In the genomic region with DNA sequence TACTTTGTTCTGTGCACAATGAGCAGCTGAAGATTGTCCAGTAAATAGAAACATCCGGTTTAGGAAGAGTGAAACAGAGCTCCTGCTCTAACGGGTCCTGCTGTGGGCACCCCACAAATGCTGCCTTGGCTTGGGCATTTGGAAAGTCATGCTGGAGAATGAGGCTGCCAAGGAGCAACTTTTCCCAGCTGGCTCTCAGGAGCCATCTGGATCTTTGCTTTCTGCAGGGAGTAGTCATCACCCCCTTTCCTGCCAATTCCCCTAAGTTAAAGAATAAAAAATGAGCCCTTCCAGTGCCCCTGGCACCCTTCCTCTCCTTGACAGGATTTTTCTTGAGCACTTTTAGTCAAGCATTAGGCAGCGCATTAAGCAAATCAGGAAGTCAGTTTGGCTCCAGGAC, we compare ENCODE assay signal across 22 cellular contexts.
"Had no signal": no experiment of that assay in that cellular context is flagged by ENCODE, and none has a peak within 500 bp of the region (broad histone marks: within the 10 kb centered on the region; RNA-seq: fewer than 3 reads in every experiment).

No MANE protein-coding gene starts in this region.

- ATAC-seq: activated CD4-positive, alpha-beta T cell treated with anti-CD3 and anti-CD28 coated beads for 36 hours; activated T-helper 17 cell treated with anti-CD3 and anti-CD28 coated beads, Interleukin-2, amount 50 U/mL, for 72 hours; Right ventricle myocardium inferior had no signal

- DNase-seq: activated CD4-positive, alpha-beta memory T cell treated with anti-CD3 and anti-CD28 coated beads, Interleukin-2, amount 10 ng/mL, durations not matched to agents 7 days and 5 days; activated CD4-positive, alpha-beta T cell treated with anti-CD3 and anti-CD28 coated beads for 36 hours; activated CD4-positive, alpha-beta T cell treated with anti-CD3 and anti-CD28 coated beads, Interleukin-2, amount 50 U/mL, for 1 hour; activated gamma-delta T cell; activated naive CD4-positive, alpha-beta T cell treated with anti-CD3 and anti-CD28 coated beads for 36 hours; activated T-cell treated with anti-CD3 and anti-CD28 coated beads for 4 hours; activated T-cell treated with anti-CD3 and anti-CD28 coated beads, Interleukin-2, amount 50 U/mL, for 48 hours; amygdala; MM.1S; NCI-H1105; NCI-H1436; NCI-H1694 treated with DMSO at 0.1 percent for 48 hours; NCI-H2029 treated with DMSO at 0.1 percent for 48 hours; NCI-H524 treated with DMSO at 0.1 percent for 48 hours; NCI-H774; RPMI8226; SJCRH30; SK-N-SH; T-helper 1 cell; WERI-Rb-1 had no signal

- H3K36me3 ChIP-seq: SJCRH30, WERI-Rb-1 had no signal

- H3K27me3 ChIP-seq: SJCRH30 had no signal

- H3K9me3 ChIP-seq: SJCRH30, SK-N-SH had no signal

- H3K4me1 ChIP-seq: SJCRH30 had no signal

- H3K4me3 ChIP-seq: SJCRH30 had no signal
